8 cellular contexts compared by ENCODE assay signal in the genomic region with DNA sequence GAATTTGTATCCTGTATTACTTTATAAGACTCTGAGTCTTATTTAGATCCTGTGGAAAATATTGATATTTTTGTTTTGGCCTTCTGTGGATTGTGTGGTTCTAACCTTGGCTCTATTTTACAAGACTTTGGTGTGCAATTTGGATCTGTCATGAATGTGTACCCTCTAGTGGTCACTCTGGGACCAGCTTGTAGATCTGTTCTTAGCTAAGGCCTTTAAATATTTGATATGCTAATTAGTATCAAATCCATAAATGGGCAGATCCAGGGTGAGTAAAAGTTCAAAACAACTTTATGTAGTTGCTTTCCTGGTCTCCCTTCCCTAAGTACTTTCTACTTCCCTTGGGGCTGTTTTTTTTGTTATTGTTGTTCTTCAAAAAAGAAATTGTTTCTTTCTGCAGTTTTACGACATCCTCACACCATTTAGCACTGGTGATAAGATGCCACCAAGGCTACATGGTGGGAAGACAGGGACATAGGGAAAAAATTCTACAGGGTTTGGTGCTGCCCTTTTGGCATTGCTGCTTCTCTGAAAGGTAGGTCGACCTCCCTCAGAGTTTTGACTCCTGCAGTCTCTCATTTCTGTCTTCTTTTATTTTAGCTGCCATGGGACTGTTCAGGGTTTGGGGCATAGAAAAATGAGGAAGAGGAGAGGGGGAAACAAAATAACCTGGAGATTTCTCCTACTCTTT.
A peak's percentile ranks its signal among the peaks of the same experiment; 100 is the strongest.
DNase-seq lines count a peak whose midpoint lies in the region; ATAC-seq and TF ChIP-seq lines count a peak whose summit lies in the region.

No MANE protein-coding gene starts in this region.

- peak; percentile 45 for TF ChIP-seq CTCF in Calu3 (IDR thresholded peaks at IDR 0.05; ENCODE audit: unreplicated experiment)
- TF ChIP-seq CTCF in upper lobe of right lung (IDR thresholded peaks at IDR 0.05): peak; percentile 51
- no peak for TF ChIP-seq CTCF in omental fat pad (IDR thresholded peaks at IDR 0.05)

- ATAC-seq in upper lobe of right lung (peak; percentile 58), omental fat pad (ENCODE audit: low FRiP score) (no peak)

- H3K27me3 ChIP-seq in adipocyte (replicated peaks; ENCODE audit: control insufficient read depth, insufficient read depth, low read length): no peaks in the 10 kb centered on the region
- no peaks in the 10 kb centered on the region for H3K27me3 ChIP-seq in upper lobe of right lung

- intact Hi-C loops in Calu3 (cut with micrococcal nuclease; ENCODE audit: unreplicated experiment) (loop anchor here (2.0 to 10.0 kb wide), 3 partner anchors 122 to 388 kb away; no protein-coding TSS in a partner anchor), upper lobe of right lung (cut with DNase I) (no loop called here)

- H3K27ac Mint-ChIP-seq in Calu3 (ENCODE audit: unreplicated experiment): no peak overlapping the region

- no peak overlapping the region for H3K9ac ChIP-seq in adipocyte (ENCODE audit: low read length)

- DNase-seq in Calu3: peak; percentile 58
- peak; percentile 11 for DNase-seq in HS-5 (ENCODE audit: low read depth)
- peak; percentile 70 for DNase-seq in adipocyte (ENCODE audit: low read depth)
- peak; percentile 0 to 17 for DNase-seq in hippocampal formation (lab: John Stamatoyannopoulos, UW)
- DNase-seq in upper lobe of right lung: no peak
- no peak for DNase-seq in stimulated activated CD4-positive, alpha-beta T cell treated with anti-CD3 and anti-CD28 coated beads, Interleukin-1b, Interleukin-23, amount 100 ng/mL, for 48 hours
- DNase-seq in omental fat pad (ENCODE audit: low spot score): no peak
- DNase-seq in CD1c-positive myeloid dendritic cell (ENCODE audit: extremely low spot score): no peak

- peaks cover 9% of the 10 kb centered on the region for H3K4me1 Mint-ChIP-seq in Calu3 (ENCODE audit: low read depth, unreplicated experiment)

- H3K27ac ChIP-seq in upper lobe of right lung: no peak overlapping the region

- H3K36me3 ChIP-seq in adipocyte (ENCODE audit: control insufficient read depth, insufficient read depth, low read length, severe bottlenecking): no peaks in the 10 kb centered on the region
- no peaks in the 10 kb centered on the region for H3K36me3 ChIP-seq in upper lobe of right lung

- H3K9me3 Mint-ChIP-seq in Calu3 (ENCODE audit: low read depth, unreplicated experiment): no peaks in the 10 kb centered on the region

- H3K4me3 ChIP-seq in adipocyte (ENCODE audit: low read length) (no peak overlapping the region), upper lobe of right lung (no peak overlapping the region)

- no peaks in the 10 kb centered on the region for H3K27me3 Mint-ChIP-seq in Calu3 (ENCODE audit: unreplicated experiment)

- no peaks in the 10 kb centered on the region for H3K4me1 ChIP-seq in adipocyte (ENCODE audit: control insufficient read depth, insufficient read depth, low read length)
- H3K4me1 ChIP-seq in upper lobe of right lung: no peaks in the 10 kb centered on the region

- peak overlapping the region; percentile 22 for H3K4me3 Mint-ChIP-seq in Calu3 (ENCODE audit: low read depth, unreplicated experiment)

- no TSS peak for BruUV-seq in Calu3 (replicated peaks; lab: Mats Ljungman, UMichigan)

- H3K9me3 ChIP-seq in adipocyte (ENCODE audit: control insufficient read depth, low read length): no peaks in the 10 kb centered on the region
- H3K9me3 ChIP-seq in upper lobe of right lung: no peaks in the 10 kb centered on the region

- CTCF ChIA-PET in Calu3 (lab: Charles Lee): interaction anchor here (1.0 to 1.7 kb wide), 4 partner anchors 12 to 613 kb away, joined by 3 to 20 read pairs (median 4); partner anchors contain the start of genes ATP6V1D and EIF2S1

- no peaks in the 10 kb centered on the region for H3K36me3 Mint-ChIP-seq in Calu3 (ENCODE audit: insufficient read depth, unreplicated experiment)

Comparison
In these comparisons a context has a peak if more than half of its experiments do, and no peak if none do; other contexts are left out.
1. DNase-seq: peak in Calu3 (single experiment), HS-5 (single experiment), adipocyte (single experiment) and hippocampal formation (2 of 2); none in upper lobe of right lung (single experiment), stimulated activated CD4-positive, alpha-beta T cell treated with anti-CD3 and anti-CD28 coated beads, Interleukin-1b, Interleukin-23, amount 100 ng/mL, for 48 hours (single experiment), omental fat pad (single experiment) and CD1c-positive myeloid dendritic cell (single experiment).
2. CTCF ChIP-seq: peak in Calu3 (single experiment) and upper lobe of right lung (single experiment); none in omental fat pad (0 of 3).